Comparison of ENCODE assay signal across 20 cellular contexts in the genomic region with DNA sequence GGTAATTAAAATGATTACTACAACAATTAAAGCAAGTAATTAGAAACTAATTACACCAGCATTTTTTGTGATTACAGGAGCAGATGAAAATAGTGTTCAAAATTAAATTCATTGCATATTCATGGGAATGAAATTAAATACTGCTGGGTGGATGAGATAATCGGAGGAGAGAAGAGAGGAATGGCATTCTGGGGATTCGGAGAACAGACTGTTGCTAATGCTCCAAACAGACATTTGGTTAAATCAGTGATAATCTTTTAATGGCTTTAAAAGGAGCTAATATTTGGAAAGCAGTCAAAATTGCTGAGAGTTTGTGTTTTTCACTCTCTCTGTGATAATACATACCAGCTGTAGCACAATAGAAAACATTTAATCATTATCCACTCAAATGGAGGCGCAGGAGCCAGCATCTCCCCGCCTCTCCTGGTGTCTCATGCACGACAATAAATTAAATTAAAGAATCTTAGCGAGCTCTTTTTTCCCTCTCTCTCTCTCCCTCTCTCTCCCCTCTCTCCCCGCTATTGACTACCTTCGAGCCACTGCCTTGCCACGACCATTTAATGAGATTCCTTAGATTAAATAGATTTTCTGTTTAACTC.
DNase-seq lines count a peak whose midpoint lies in the region; ATAC-seq and TF ChIP-seq lines count a peak whose summit lies in the region.
"Had no signal": no experiment of that assay in that cellular context is flagged by ENCODE, and none has a peak within 500 bp of the region (broad histone marks: within the 10 kb centered on the region; RNA-seq: fewer than 3 reads in every experiment).

No MANE protein-coding gene starts in this region.

- no peaks in the 10 kb centered on the region for H3K27me3 ChIP-seq in endodermal cell (ENCODE audit: control insufficient read depth, insufficient read depth, low read length, poor library complexity, severe bottlenecking)
- H3K27me3 ChIP-seq: brain microvascular endothelial cell, pancreas, right lobe of liver had no signal

- H3K9ac ChIP-seq in endodermal cell (ENCODE audit: extremely low read depth, low read length, poor library complexity, severe bottlenecking), result no peak overlapping the region

- no peak overlapping the region for H3K4me3 Mint-ChIP-seq in endodermal cell
- H3K4me3 Mint-ChIP-seq in naive thymus-derived CD8-positive, alpha-beta T cell, result no peak overlapping the region
- H3K4me3 Mint-ChIP-seq: activated naive CD8-positive, alpha-beta T cell treated with anti-CD3 and anti-CD28 coated beads, Interleukin-2, amount 10 ng/mL, durations not matched to agents 7 days and 5 days; memory B cell; T-cell had no signal

- no peaks in the 10 kb centered on the region for H3K4me1 ChIP-seq in endodermal cell (ENCODE audit: control insufficient read depth, insufficient read depth, low read length)
- H3K4me1 ChIP-seq: pancreas, right lobe of liver had no signal

- H3K9me3 Mint-ChIP-seq in endodermal cell, result no peaks in the 10 kb centered on the region
- H3K9me3 Mint-ChIP-seq in naive thymus-derived CD8-positive, alpha-beta T cell, result no peaks in the 10 kb centered on the region
- H3K9me3 Mint-ChIP-seq: activated naive CD8-positive, alpha-beta T cell treated with anti-CD3 and anti-CD28 coated beads, Interleukin-2, amount 10 ng/mL, durations not matched to agents 7 days and 5 days; activated T-helper 2 cell treated with anti-CD3 and anti-CD28 coated beads, Interferon-gamma antibody, Interleukin-2, Interleukin-4, amounts not matched to agents 10 μg/mL and 5 μg/mL and 100 μg/mL, durations not matched to agents 14 hours and 24 hours and 36 hours; T-cell had no signal

- peak; percentile 84 for DNase-seq in DMS 273 (lab: John Stamatoyannopoulos, UW; ENCODE audit: unreplicated experiment)
- DNase-seq in NCI-H1417 (lab: John Stamatoyannopoulos, UW), result peak in 2 of 3 experiments; percentile 85 to 94
- DNase-seq in NCI-H748 (lab: John Stamatoyannopoulos, UW; ENCODE audit: unreplicated experiment), result peak; percentile 56
- no peak for DNase-seq in endodermal cell
- DNase-seq in omental fat pad (ENCODE audit: low spot score), result no peak
- no peak for DNase-seq in NCI-H146 (lab: John Stamatoyannopoulos, UW)
- DNase-seq in naive thymus-derived CD8-positive, alpha-beta T cell, result no peak
- DNase-seq: activated CD4-positive, alpha-beta T cell treated with anti-CD3 and anti-CD28 coated beads for 4 hours; activated naive CD8-positive, alpha-beta T cell treated with anti-CD3 and anti-CD28 coated beads, Interleukin-2, amount 10 ng/mL, durations not matched to agents 7 days and 5 days; AML-193; brain microvascular endothelial cell; effector memory CD4-positive, alpha-beta T cell; pancreas; stimulated activated CD4-positive, alpha-beta T cell treated with anti-CD3 and anti-CD28 coated beads, Interleukin-15, amount 100 ng/mL, for 24 hours; T-cell had no signal

- no peaks in the 10 kb centered on the region for H3K27me3 Mint-ChIP-seq in endodermal cell (ENCODE audit: insufficient read depth)
- H3K27me3 Mint-ChIP-seq in naive thymus-derived CD8-positive, alpha-beta T cell, result peaks cover 5 to 43% (median 24%) of the 10 kb centered on the region in 5 donors

- no peak overlapping the region for H3K27ac Mint-ChIP-seq in endodermal cell
- H3K27ac Mint-ChIP-seq in naive thymus-derived CD8-positive, alpha-beta T cell, result no peak overlapping the region
- H3K27ac Mint-ChIP-seq: activated naive CD8-positive, alpha-beta T cell treated with anti-CD3 and anti-CD28 coated beads, Interleukin-2, amount 10 ng/mL, durations not matched to agents 7 days and 5 days; activated T-helper 2 cell treated with anti-CD3 and anti-CD28 coated beads, Interferon-gamma antibody, Interleukin-2, Interleukin-4, amounts not matched to agents 10 μg/mL and 5 μg/mL and 100 μg/mL, durations not matched to agents 14 hours and 24 hours and 36 hours; memory B cell; T-cell had no signal

- TF ChIP-seq CTCF in endodermal cell (conservative IDR thresholded peaks at IDR 0.05), result no peak
- TF ChIP-seq CTCF in omental fat pad (IDR thresholded peaks at IDR 0.05), result no peak

- POLR2A ChIA-PET in naive thymus-derived CD8-positive, alpha-beta T cell (lab: Charles Lee), result no interaction called here

- peak overlapping the region; percentile 56 for H3K27ac ChIP-seq in endodermal cell (ENCODE audit: low read depth, low read length)
- H3K27ac ChIP-seq: brain microvascular endothelial cell, pancreas, right lobe of liver, RWPE1 had no signal

- H3K4me3 ChIP-seq in endodermal cell (ENCODE audit: low read length), result no peak overlapping the region
- H3K4me3 ChIP-seq: pancreas, right lobe of liver had no signal

- H3K36me3 Mint-ChIP-seq in endodermal cell (ENCODE audit: low read depth), result no peaks in the 10 kb centered on the region
- H3K36me3 Mint-ChIP-seq in naive thymus-derived CD8-positive, alpha-beta T cell, result no peaks in the 10 kb centered on the region
- H3K36me3 Mint-ChIP-seq: activated naive CD8-positive, alpha-beta T cell treated with anti-CD3 and anti-CD28 coated beads, Interleukin-2, amount 10 ng/mL, durations not matched to agents 7 days and 5 days; memory B cell; T-cell had no signal

- WGBS in endodermal cell (ENCODE audit: insufficient coverage in 1 of 2, insufficient read length in 1 of 2), 2 experiments, result 76 to 80% methylated on average over 6 to 9 of the region's 9 CpGs

- ATAC-seq in omental fat pad (ENCODE audit: low FRiP score), result no peak
- ATAC-seq in GM21360 (IDR thresholded peaks at IDR 0.05; ENCODE audit: unreplicated experiment), result no peak
- no peak for ATAC-seq in naive thymus-derived CD8-positive, alpha-beta T cell
- ATAC-seq: pancreas, right lobe of liver, T-cell had no signal

- H3K9me3 ChIP-seq in endodermal cell (ENCODE audit: control insufficient read depth, low read length), result no peaks in the 10 kb centered on the region
- H3K9me3 ChIP-seq: pancreas, right lobe of liver had no signal

- peaks cover 16% of the 10 kb centered on the region for H3K4me1 Mint-ChIP-seq in endodermal cell
- no peaks in the 10 kb centered on the region for H3K4me1 Mint-ChIP-seq in naive thymus-derived CD8-positive, alpha-beta T cell
- H3K4me1 Mint-ChIP-seq: activated naive CD8-positive, alpha-beta T cell treated with anti-CD3 and anti-CD28 coated beads, Interleukin-2, amount 10 ng/mL, durations not matched to agents 7 days and 5 days; memory B cell; T-cell had no signal

- H3K36me3 ChIP-seq in endodermal cell (ENCODE audit: control insufficient read depth, insufficient read depth, low read length), result no peaks in the 10 kb centered on the region
- H3K36me3 ChIP-seq: brain microvascular endothelial cell, pancreas, right lobe of liver had no signal

Comparison
In these comparisons a context has a peak if more than half of its experiments do, and no peak if none do; other contexts are left out.
1. DNase-seq: peak in DMS 273 (single experiment), NCI-H1417 (2 of 3) and NCI-H748 (single experiment); none in endodermal cell (single experiment), omental fat pad (single experiment), NCI-H146 (single experiment) and naive thymus-derived CD8-positive, alpha-beta T cell (0 of 10).